In genomic region chr18:3960142-3960541, GRCh38 we compare ENCODE assay signal across 1 cellular context.
TF ChIP-seq lines count a peak whose summit lies in the region.

No MANE protein-coding gene starts in this region.

TF ChIP-seq in GM23338, 12 proteins besides CTCF, POLR2A, EP300 and RAD21 (continued from another document):
- no peak for TF ChIP-seq ETS1 (IDR thresholded peaks at IDR 0.05)
